24 cellular contexts compared by ENCODE assay signal in genomic region chr2:224611938-224612337, GRCh38. TPM values are rescaled to one million over a fixed set of nuclear protein-coding genes. Genes with fewer than 3 reads are reported as not detected.
DNase-seq lines count a peak whose midpoint lies in the region; ATAC-seq and TF ChIP-seq lines count a peak whose summit lies in the region.
"Had no signal": no experiment of that assay in that cellular context is flagged by ENCODE, and none has a peak within 500 bp of the region (broad histone marks: within the 10 kb centered on the region; RNA-seq: fewer than 3 reads in every experiment).

No MANE protein-coding gene starts in this region.

- POLR2A ChIA-PET in OCI-LY7 (lab: Charles Lee) = no interaction called here
- POLR2A ChIA-PET in CD4-positive, alpha-beta T cell (lab: Charles Lee) = no interaction called here

- H3K27me3 Mint-ChIP-seq in CD4-positive, alpha-beta T cell = peaks cover 4% of the 10 kb centered on the region

- H3K4me2 ChIP-seq in OCI-LY7 (ENCODE audit: low read length) = peak overlapping the region; percentile 28; the same call in 1 of the 2 replicates

- H3K4me1 Mint-ChIP-seq in CD4-positive, alpha-beta T cell (ENCODE audit: low read depth) = no peaks in the 10 kb centered on the region
- H3K4me1 Mint-ChIP-seq: activated naive CD8-positive, alpha-beta T cell treated with anti-CD3 and anti-CD28 coated beads, Interleukin-2, amount 10 ng/mL, durations not matched to agents 7 days and 5 days; stimulated activated naive CD8-positive, alpha-beta T cell treated with anti-CD3 and anti-CD28 coated beads, Interleukin-15, amount 100 ng/mL, for 72 hours; T-cell had no signal

- intact Hi-C loops in OCI-LY7 (cut with micrococcal nuclease; ENCODE audit: unreplicated experiment) = loop anchor here (1.0 to 2.0 kb wide), 4 partner anchors 35 to 391 kb away; no protein-coding TSS in a partner anchor
- intact Hi-C loops in esophagus squamous epithelium (cut with DNase I) = no loop called here
- intact Hi-C loops in CD4-positive, alpha-beta T cell (cut with DNase I, micrococcal nuclease) = no loop called here

- H3K27me3 ChIP-seq in foreskin keratinocyte = no peaks in the 10 kb centered on the region
- H3K27me3 ChIP-seq in esophagus squamous epithelium = no peaks in the 10 kb centered on the region
- no peaks in the 10 kb centered on the region for H3K27me3 ChIP-seq in CD4-positive, alpha-beta T cell (ENCODE audit: control insufficient read depth, insufficient read depth, low read length)
- H3K27me3 ChIP-seq: breast epithelium, MG63, uterus had no signal

- CTCF ChIA-PET in OCI-LY7 (lab: Charles Lee; ENCODE audit: unreplicated experiment) = no interaction called here
- CTCF ChIA-PET in CD4-positive, alpha-beta T cell (lab: Charles Lee) = no interaction called here

- H3K4me3 ChIP-seq in OCI-LY7 (ENCODE audit: low read depth, low read length, poor library complexity, severe bottlenecking) (no peak overlapping the region), esophagus squamous epithelium (no peak overlapping the region)
- H3K4me3 ChIP-seq: breast epithelium, GM23248, heart left ventricle, MG63, uterus had no signal

- TF ChIP-seq CTCF in OCI-LY7 (conservative IDR thresholded peaks at IDR 0.05; ENCODE audit: low read length) (peak; percentile 93), foreskin keratinocyte (conservative IDR thresholded peaks at IDR 0.05) (peak; percentile 41), esophagus squamous epithelium (IDR thresholded peaks at IDR 0.05) (no peak)
- TF ChIP-seq CTCF in CD4-positive, alpha-beta T cell (IDR thresholded peaks at IDR 0.05) = no peak

- no peaks in the 10 kb centered on the region for H4K20me1 ChIP-seq in OCI-LY7 (ENCODE audit: insufficient read depth, low read length)

- WGBS in esophagus squamous epithelium, 2 donors = 38 to 62% methylated on average over 1 of the region's 3 CpGs

- H3K36me3 Mint-ChIP-seq in CD4-positive, alpha-beta T cell (ENCODE audit: low read depth) = no peaks in the 10 kb centered on the region
- H3K36me3 Mint-ChIP-seq: activated naive CD8-positive, alpha-beta T cell treated with anti-CD3 and anti-CD28 coated beads, Interleukin-2, amount 10 ng/mL, durations not matched to agents 7 days and 5 days; T-cell had no signal

- TF ChIP-seq POLR2A in esophagus squamous epithelium (IDR thresholded peaks at IDR 0.05) = no peak

- H3K4me1 ChIP-seq in OCI-LY7 (ENCODE audit: insufficient read depth, low read length, poor library complexity, severe bottlenecking) (peaks cover 10% of the 10 kb centered on the region), foreskin keratinocyte (no peaks in the 10 kb centered on the region), esophagus squamous epithelium (no peaks in the 10 kb centered on the region)
- H3K4me1 ChIP-seq: breast epithelium, heart left ventricle, uterus had no signal

- ATAC-seq in GM18861 (IDR thresholded peaks at IDR 0.05; ENCODE audit: unreplicated experiment) = peak; percentile 49
- ATAC-seq in foreskin keratinocyte = no peak
- no peak for ATAC-seq in GM18870 (IDR thresholded peaks at IDR 0.05; ENCODE audit: unreplicated experiment)
- no peak for ATAC-seq in CD4-positive, alpha-beta T cell (ENCODE audit: poor library complexity)
- ATAC-seq: activated CD8-positive, alpha-beta T cell treated with anti-CD3 and anti-CD28 coated beads, Interleukin-2, amount 10 ng/mL, durations not matched to agents 7 days and 5 days; heart left ventricle; stimulated activated naive CD8-positive, alpha-beta T cell treated with anti-CD3 and anti-CD28 coated beads, Interleukin-15, amount 100 ng/mL, for 72 hours; T-cell had no signal

- no peaks in the 10 kb centered on the region for H3K9me3 Mint-ChIP-seq in CD4-positive, alpha-beta T cell
- H3K9me3 Mint-ChIP-seq: activated naive CD8-positive, alpha-beta T cell treated with anti-CD3 and anti-CD28 coated beads, Interleukin-2, amount 10 ng/mL, durations not matched to agents 7 days and 5 days; activated T-helper 1 cell treated with anti-CD3 and anti-CD28 coated beads, Interleukin-12 subunit alpha, Interleukin-12 subunit beta, Interleukin-2, Interleukin-4 antibody, amounts not matched to agents 30 ng/mL and 10 ng/mL and 1 ng/mL, durations not matched to agents 14 hours and 24 hours and 36 hours; stimulated activated naive CD8-positive, alpha-beta T cell treated with anti-CD3 and anti-CD28 coated beads, Interleukin-15, amount 100 ng/mL, for 72 hours; T-cell had no signal

- H3K9me3 ChIP-seq in OCI-LY7 (ENCODE audit: low read length) (no peaks in the 10 kb centered on the region), esophagus squamous epithelium (no peaks in the 10 kb centered on the region)
- no peaks in the 10 kb centered on the region for H3K9me3 ChIP-seq in CD4-positive, alpha-beta T cell (ENCODE audit: control insufficient read depth, low read length)
- H3K9me3 ChIP-seq: breast epithelium, heart left ventricle, MG63, uterus had no signal

- DNase-seq in COR-L47 (lab: John Stamatoyannopoulos, UW) (peak; percentile 0), OCI-LY7 (ENCODE audit: low spot score) (peak; percentile 80), foreskin keratinocyte (no peak), NCI-H1048 (lab: John Stamatoyannopoulos, UW) (no peak), esophagus squamous epithelium (lab: John Stamatoyannopoulos, UW) (no peak)
- DNase-seq in CD4-positive, alpha-beta T cell = no peak
- DNase-seq: activated CD8-positive, alpha-beta T cell treated with anti-CD3 and anti-CD28 coated beads, Interleukin-2, amount 10 ng/mL, durations not matched to agents 7 days and 5 days; activated naive CD8-positive, alpha-beta T cell treated with anti-CD3 and anti-CD28 coated beads, Interleukin-2, amount 10 ng/mL, durations not matched to agents 7 days and 5 days; erythroblast; heart left ventricle; kidney; MG63; NCI-H2029 treated with DMSO at 0.1 percent for 48 hours; NCI-H524 treated with DMSO at 0.1 percent for 48 hours; RPMI8226; stimulated activated naive CD8-positive, alpha-beta T cell treated with anti-CD3 and anti-CD28 coated beads, Interleukin-15, amount 100 ng/mL, for 72 hours; T-cell; uterus had no signal

- H3K27ac Mint-ChIP-seq in CD4-positive, alpha-beta T cell = no peak overlapping the region
- H3K27ac Mint-ChIP-seq: activated CD8-positive, alpha-beta T cell treated with anti-CD3 and anti-CD28 coated beads, Interleukin-2, amount 10 ng/mL, durations not matched to agents 7 days and 5 days; activated naive CD8-positive, alpha-beta T cell treated with anti-CD3 and anti-CD28 coated beads, Interleukin-2, amount 10 ng/mL, durations not matched to agents 7 days and 5 days; activated T-helper 1 cell treated with anti-CD3 and anti-CD28 coated beads, Interleukin-12 subunit alpha, Interleukin-12 subunit beta, Interleukin-2, Interleukin-4 antibody, amounts not matched to agents 30 ng/mL and 10 ng/mL and 1 ng/mL, durations not matched to agents 14 hours and 24 hours and 36 hours; stimulated activated naive CD8-positive, alpha-beta T cell treated with anti-CD3 and anti-CD28 coated beads, Interleukin-15, amount 100 ng/mL, for 72 hours; T-cell had no signal

- H3K79me2 ChIP-seq in OCI-LY7 (ENCODE audit: insufficient read depth, low read depth, low read length) = no peaks in the 10 kb centered on the region

- no TSS peak for BruUV-seq in OCI-LY7 (replicated peaks; lab: Mats Ljungman, UMichigan)

- H3K36me3 ChIP-seq in OCI-LY7 (ENCODE audit: insufficient read depth, low read length) (no peaks in the 10 kb centered on the region), esophagus squamous epithelium (no peaks in the 10 kb centered on the region)
- H3K36me3 ChIP-seq: breast epithelium, heart left ventricle, MG63, uterus had no signal

- H3K27ac ChIP-seq in OCI-LY7 (ENCODE audit: low read depth, low read length, poor library complexity, severe bottlenecking) = no peak overlapping the region
- H3K27ac ChIP-seq in foreskin keratinocyte = no peak overlapping the region
- no peak overlapping the region for H3K27ac ChIP-seq in esophagus squamous epithelium
- H3K27ac ChIP-seq in CD4-positive, alpha-beta T cell (ENCODE audit: low read depth, low read length) = no peak overlapping the region
- H3K27ac ChIP-seq: breast epithelium, GM23248, heart left ventricle, uterus, VCaP had no signal

- no peaks in the 10 kb centered on the region for H3K9me2 ChIP-seq in OCI-LY7 (ENCODE audit: insufficient read depth, low read length)

- H3K4me3 Mint-ChIP-seq in CD4-positive, alpha-beta T cell = no peak overlapping the region
- H3K4me3 Mint-ChIP-seq: activated CD8-positive, alpha-beta T cell treated with anti-CD3 and anti-CD28 coated beads, Interleukin-2, amount 10 ng/mL, durations not matched to agents 7 days and 5 days; activated naive CD8-positive, alpha-beta T cell treated with anti-CD3 and anti-CD28 coated beads, Interleukin-2, amount 10 ng/mL, durations not matched to agents 7 days and 5 days; activated T-helper 1 cell treated with anti-CD3 and anti-CD28 coated beads, Interleukin-12 subunit alpha, Interleukin-12 subunit beta, Interleukin-2, Interleukin-4 antibody, amounts not matched to agents 30 ng/mL and 10 ng/mL and 1 ng/mL, durations not matched to agents 14 hours and 24 hours and 36 hours; stimulated activated naive CD8-positive, alpha-beta T cell treated with anti-CD3 and anti-CD28 coated beads, Interleukin-15, amount 100 ng/mL, for 72 hours; T-cell had no signal

- peak overlapping the region; percentile 76; the same call in 1 of the 2 replicates for H2AFZ ChIP-seq in OCI-LY7 (ENCODE audit: low read length)

RNA-seq across cellular contexts. Expression of gene CUL3, which starts 26.8 kb away (rescaled TPM):
- total RNA-seq in OCI-LY7 (2014; rRNA removed; shearing (Covaris generic)) = 50.6 and 56.4 TPM in 2 replicates
- total RNA-seq in OCI-LY7 (2022) (142 and 155 TPM in 2 replicates), foreskin keratinocyte (83.5 and 87.5 TPM in 2 replicates), esophagus squamous epithelium (10 to 100 TPM; 59.7 to 91.4 (median 85.2) TPM)
- polyA plus RNA-seq in foreskin keratinocyte = 58.8 and 65.2 TPM in 2 replicates
- total RNA-seq in CD4-positive, alpha-beta T cell = 100 to 1,000 TPM; 115 TPM

Comparison
In these comparisons a context has a peak if more than half of its experiments do, and no peak if none do; other contexts are left out.
1. DNase-seq: peak in COR-L47 (single experiment) and OCI-LY7 (single experiment); none in foreskin keratinocyte (0 of 2), NCI-H1048 (single experiment), esophagus squamous epithelium (single experiment) and CD4-positive, alpha-beta T cell (0 of 10).
2. CTCF ChIP-seq: peak in OCI-LY7 (single experiment) and foreskin keratinocyte (single experiment); none in esophagus squamous epithelium (0 of 6) and CD4-positive, alpha-beta T cell (single experiment).